22 cellular contexts compared by ENCODE assay signal in the genomic region with DNA sequence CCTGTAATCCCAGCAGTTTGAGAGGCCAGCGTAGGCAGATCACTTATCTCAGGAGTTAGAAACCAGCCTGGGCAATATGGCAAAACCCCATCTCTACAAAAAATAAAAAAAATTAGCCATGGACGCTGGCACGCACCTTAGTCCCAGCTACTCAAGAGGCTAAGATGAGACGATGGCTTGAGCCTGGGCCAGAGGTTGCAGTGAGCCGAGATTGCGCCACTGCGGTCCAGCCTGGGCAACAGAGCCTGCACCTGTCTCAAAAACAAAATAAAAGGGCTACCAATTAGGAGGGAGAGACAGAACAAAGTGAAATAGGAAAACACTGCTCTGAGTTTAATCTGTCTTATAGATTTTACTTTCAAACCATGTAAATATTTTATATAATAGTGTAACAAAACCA. TPM values are rescaled to one million over a fixed set of nuclear protein-coding genes. Genes with fewer than 3 reads are reported as not detected.
DNase-seq lines count a peak whose midpoint lies in the region; ATAC-seq and TF ChIP-seq lines count a peak whose summit lies in the region.
"Had no signal": no experiment of that assay in that cellular context is flagged by ENCODE, and none has a peak within 500 bp of the region (broad histone marks: within the 10 kb centered on the region; RNA-seq: fewer than 3 reads in every experiment).

No MANE protein-coding gene starts in this region.

- peak overlapping the region; percentile 54 for H3K27ac Mint-ChIP-seq in activated naive CD8-positive, alpha-beta T cell treated with anti-CD3 and anti-CD28 coated beads for 36 hours
- no peak overlapping the region for H3K27ac Mint-ChIP-seq in activated naive CD8-positive, alpha-beta T cell treated with anti-CD3 and anti-CD28 coated beads, Interleukin-2, amount 50 U/mL, for 24 hours

- H2AK5ac ChIP-seq in trophoblast cell (ENCODE audit: low read length), result no peak overlapping the region

- no CpG with 5 or more reads among the region's 7 CpGs for WGBS in trophoblast cell (ENCODE audit: extremely low coverage, insufficient coverage, insufficient read length)
- WGBS in upper lobe of left lung, 2 donors, result 76 to 79% methylated on average over 7 of the region's 7 CpGs

- BruUV-seq in Panc1 (replicated peaks; lab: Mats Ljungman, UMichigan), result TSS peak; percentile 41

- no peak overlapping the region for H3K9ac ChIP-seq in trophoblast cell (ENCODE audit: low read length)
- H3K9ac ChIP-seq: KMS-11 had no signal

- DNase-seq in activated naive CD8-positive, alpha-beta T cell treated with anti-CD3 and anti-CD28 coated beads for 36 hours, result no peak
- DNase-seq in activated naive CD8-positive, alpha-beta T cell treated with anti-CD3 and anti-CD28 coated beads, Interleukin-2, amount 50 U/mL, for 24 hours, result no peak
- DNase-seq in Panc1 (ENCODE audit: low read depth, low spot score), result no peak
- DNase-seq in trophoblast cell, result no peak
- DNase-seq in upper lobe of left lung, result peak; percentile 41 to 42
- no peak for DNase-seq in RPMI8226
- DNase-seq: AML-193, DMS53, GDM1, IMR-90, NCI-H1092 treated with DMSO at 0.1 percent for 48 hours, NCI-H146, NCI-H2081, NCI-H2171, NCI-H345, NCI-H524, NCI-H82, Peyer's patch had no signal

- no peak overlapping the region for H3K4me2 ChIP-seq in trophoblast cell (ENCODE audit: low read length)
- H3K4me2 ChIP-seq: KMS-11 had no signal

- H2BK120ac ChIP-seq in trophoblast cell (ENCODE audit: insufficient read depth, low read length, poor library complexity), result no peak overlapping the region

- TF ChIP-seq CTCF in Panc1 (IDR thresholded peaks at IDR 0.05) (no peak), upper lobe of left lung (IDR thresholded peaks at IDR 0.05) (no peak)

- peaks cover 10% of the 10 kb centered on the region for H3K79me2 ChIP-seq in trophoblast cell (ENCODE audit: control insufficient read depth, insufficient read depth, low read length, poor library complexity)

- H3K27me3 ChIP-seq in Panc1 (ENCODE audit: control insufficient read depth, insufficient read depth, low read length) (no peaks in the 10 kb centered on the region), trophoblast cell (ENCODE audit: insufficient read depth, low read length) (no peaks in the 10 kb centered on the region), upper lobe of left lung (no peaks in the 10 kb centered on the region)
- H3K27me3 ChIP-seq: Peyer's patch had no signal

- H3K36me3 Mint-ChIP-seq in activated naive CD8-positive, alpha-beta T cell treated with anti-CD3 and anti-CD28 coated beads for 36 hours, result peaks cover 38% of the 10 kb centered on the region
- peaks cover 15% of the 10 kb centered on the region for H3K36me3 Mint-ChIP-seq in activated naive CD8-positive, alpha-beta T cell treated with anti-CD3 and anti-CD28 coated beads, Interleukin-2, amount 50 U/mL, for 24 hours (ENCODE audit: low read depth)

- H3K14ac ChIP-seq in trophoblast cell (ENCODE audit: low read length), result no peak overlapping the region

- H3K4me3 ChIP-seq in Panc1 (ENCODE audit: low read depth in 2 of 2, low read length in 2 of 2) (no peak overlapping the region), trophoblast cell (ENCODE audit: low read depth, low read length) (no peak overlapping the region), upper lobe of left lung (no peak overlapping the region)
- H3K4me3 ChIP-seq: Peyer's patch had no signal

- no peak for TF ChIP-seq POLR2A in upper lobe of left lung (IDR thresholded peaks at IDR 0.05)

- no peak overlapping the region for H4K12ac ChIP-seq in trophoblast cell (ENCODE audit: low read depth, low read length)

- H3K18ac ChIP-seq in trophoblast cell (ENCODE audit: low read length), result no peak overlapping the region

- H2BK5ac ChIP-seq in trophoblast cell (ENCODE audit: low read depth, low read length, poor library complexity), result no peak overlapping the region

- POLR2A ChIA-PET in Panc1 (lab: Charles Lee), result no interaction called here

- TF ChIP-seq EP300 in upper lobe of left lung (IDR thresholded peaks at IDR 0.05), result no peak

- no peak for ATAC-seq in activated naive CD8-positive, alpha-beta T cell treated with anti-CD3 and anti-CD28 coated beads, Interleukin-2, amount 50 U/mL, for 24 hours
- ATAC-seq in Panc1 (no peak), upper lobe of left lung (ENCODE audit: low FRiP score in 2 of 2) (peak in 1 of 2 donors; percentile 44), GM19463 (IDR thresholded peaks at IDR 0.05; ENCODE audit: unreplicated experiment) (no peak)
- ATAC-seq: HCT116 had no signal

- H2BK12ac ChIP-seq in trophoblast cell (ENCODE audit: low read length), result no peak overlapping the region

- no peaks in the 10 kb centered on the region for H3K27me3 Mint-ChIP-seq in activated naive CD8-positive, alpha-beta T cell treated with anti-CD3 and anti-CD28 coated beads for 36 hours
- H3K27me3 Mint-ChIP-seq in activated naive CD8-positive, alpha-beta T cell treated with anti-CD3 and anti-CD28 coated beads, Interleukin-2, amount 50 U/mL, for 24 hours, result no peaks in the 10 kb centered on the region

- H3K9me3 ChIP-seq in Panc1 (ENCODE audit: control insufficient read depth, insufficient read depth, low read depth, low read length) (no peaks in the 10 kb centered on the region), trophoblast cell (ENCODE audit: insufficient read depth, low read depth, low read length) (no peaks in the 10 kb centered on the region), upper lobe of left lung (no peaks in the 10 kb centered on the region)
- H3K9me3 ChIP-seq: Peyer's patch had no signal

- no peak overlapping the region for H4K8ac ChIP-seq in trophoblast cell (ENCODE audit: low read depth, low read length)

- no peak overlapping the region for H4K91ac ChIP-seq in trophoblast cell (ENCODE audit: low read depth, low read length)

- peak overlapping the region; percentile 98 for H3K4ac ChIP-seq in trophoblast cell (ENCODE audit: low read depth, low read length)

- no peaks in the 10 kb centered on the region for H3K79me1 ChIP-seq in trophoblast cell (ENCODE audit: low read length)

- no peak overlapping the region for H2AFZ ChIP-seq in trophoblast cell (ENCODE audit: insufficient read depth, low read length, poor library complexity)

- H3K36me3 ChIP-seq in Panc1 (ENCODE audit: control insufficient read depth, insufficient read depth, low read length) (no peaks in the 10 kb centered on the region), trophoblast cell (ENCODE audit: control insufficient read depth in 1 of 2, insufficient read depth in 2 of 2, low read length in 2 of 2) (no peaks in the 10 kb centered on the region), upper lobe of left lung (no peaks in the 10 kb centered on the region)
- H3K36me3 ChIP-seq: Peyer's patch had no signal

- in situ Hi-C loops in Panc1 (cut with HindIII; ENCODE audit: low pct_unique_long_range_greater_than_20kb, low sequenced_read_pairs), result no loop called here

- peaks cover 56% of the 10 kb centered on the region for H3K4me1 Mint-ChIP-seq in activated naive CD8-positive, alpha-beta T cell treated with anti-CD3 and anti-CD28 coated beads for 36 hours
- H3K4me1 Mint-ChIP-seq in activated naive CD8-positive, alpha-beta T cell treated with anti-CD3 and anti-CD28 coated beads, Interleukin-2, amount 50 U/mL, for 24 hours, result peaks cover 67% of the 10 kb centered on the region

- no peak overlapping the region for H3K4me3 Mint-ChIP-seq in activated naive CD8-positive, alpha-beta T cell treated with anti-CD3 and anti-CD28 coated beads for 36 hours
- H3K4me3 Mint-ChIP-seq in activated naive CD8-positive, alpha-beta T cell treated with anti-CD3 and anti-CD28 coated beads, Interleukin-2, amount 50 U/mL, for 24 hours, result no peak overlapping the region

- CTCF ChIA-PET in Panc1 (lab: Charles Lee), result interaction anchor here (0.6 kb wide), 1 partner anchor 75 kb away, joined by 3 read pairs; no protein-coding TSS in a partner anchor

- peaks cover 8% of the 10 kb centered on the region for H3K9me3 Mint-ChIP-seq in activated naive CD8-positive, alpha-beta T cell treated with anti-CD3 and anti-CD28 coated beads for 36 hours
- peaks cover 8% of the 10 kb centered on the region for H3K9me3 Mint-ChIP-seq in activated naive CD8-positive, alpha-beta T cell treated with anti-CD3 and anti-CD28 coated beads, Interleukin-2, amount 50 U/mL, for 24 hours

- no peak overlapping the region for H3K27ac ChIP-seq in Panc1 (ENCODE audit: low read length)
- H3K27ac ChIP-seq in trophoblast cell (ENCODE audit: low read depth, low read length), result no peak overlapping the region
- no peak overlapping the region for H3K27ac ChIP-seq in upper lobe of left lung
- H3K27ac ChIP-seq: C4-2B, KMS-11, Peyer's patch had no signal

- H3K23ac ChIP-seq in trophoblast cell (ENCODE audit: low read length), result no peak overlapping the region

- intact Hi-C loops in Panc1 (cut with micrococcal nuclease; ENCODE audit: unreplicated experiment), result no loop called here

- H3K4me1 ChIP-seq in Panc1 (ENCODE audit: control insufficient read depth, insufficient read depth, low read length) (peaks cover 4% of the 10 kb centered on the region; the same call in 1 of the 2 replicates), trophoblast cell (ENCODE audit: control insufficient read depth in 1 of 2, insufficient read depth in 2 of 2, low read length in 2 of 2) (no peaks in the 10 kb centered on the region), upper lobe of left lung (peaks cover 0 to 31% (median 27%) of the 10 kb centered on the region in 4 donors)

RNA-seq across cellular contexts. Expression of a gene that starts 33.8 kb away (rescaled TPM):
- 10 to 100 TPM; 44.0 to 44.1 TPM for total RNA-seq in activated naive CD8-positive, alpha-beta T cell treated with anti-CD3 and anti-CD28 coated beads for 36 hours
- total RNA-seq in Panc1 (2021; ENCODE audit: unreplicated experiment) (35.6 TPM), upper lobe of left lung (10 to 100 TPM; 15.1 to 42.6 (median 33.4) TPM)
- polyA plus RNA-seq in Panc1 (2012; ENCODE audit: insufficient read length), result 23.7 TPM
- 15.5 and 16.4 TPM in 2 replicates for polyA plus RNA-seq in trophoblast cell (2013)

Comparison
In these comparisons a context has a peak if more than half of its experiments do, and no peak if none do; other contexts are left out.
1. DNase-seq: peak in upper lobe of left lung (2 of 2); none in activated naive CD8-positive, alpha-beta T cell treated with anti-CD3 and anti-CD28 coated beads for 36 hours (single experiment), activated naive CD8-positive, alpha-beta T cell treated with anti-CD3 and anti-CD28 coated beads, Interleukin-2, amount 50 U/mL, for 24 hours (single experiment), Panc1 (single experiment), trophoblast cell (0 of 2) and RPMI8226 (single experiment).